ENCODE assay signal across 1 cellular context in the genomic region with DNA sequence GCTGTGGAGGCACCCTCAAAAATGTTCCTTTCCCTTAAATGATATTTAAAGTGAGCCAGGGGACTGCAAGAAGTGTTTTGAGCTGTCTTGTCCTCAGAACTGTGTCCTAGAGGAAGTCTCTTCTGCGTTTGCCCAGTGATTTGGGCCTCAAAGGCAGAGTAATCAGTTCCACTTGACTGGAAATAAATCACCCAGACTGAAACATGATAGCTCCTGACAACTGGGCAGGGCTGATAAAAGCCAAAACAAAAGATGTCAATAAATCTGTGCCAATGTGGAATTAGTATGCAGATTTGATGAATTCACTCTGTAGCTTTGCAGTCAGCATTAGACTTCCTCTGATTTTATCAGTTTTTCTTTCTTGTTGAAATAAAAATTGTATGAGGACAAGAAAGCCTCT.
TF ChIP-seq lines count a peak whose summit lies in the region.

No MANE protein-coding gene starts in this region.

TF ChIP-seq in SK-N-SH treated with all-trans-retinoic acid at 6 μM for 48 hours, 23 proteins besides CTCF, POLR2A, EP300 and RAD21 (continued from another document):
- TF ChIP-seq, protein P1, sequence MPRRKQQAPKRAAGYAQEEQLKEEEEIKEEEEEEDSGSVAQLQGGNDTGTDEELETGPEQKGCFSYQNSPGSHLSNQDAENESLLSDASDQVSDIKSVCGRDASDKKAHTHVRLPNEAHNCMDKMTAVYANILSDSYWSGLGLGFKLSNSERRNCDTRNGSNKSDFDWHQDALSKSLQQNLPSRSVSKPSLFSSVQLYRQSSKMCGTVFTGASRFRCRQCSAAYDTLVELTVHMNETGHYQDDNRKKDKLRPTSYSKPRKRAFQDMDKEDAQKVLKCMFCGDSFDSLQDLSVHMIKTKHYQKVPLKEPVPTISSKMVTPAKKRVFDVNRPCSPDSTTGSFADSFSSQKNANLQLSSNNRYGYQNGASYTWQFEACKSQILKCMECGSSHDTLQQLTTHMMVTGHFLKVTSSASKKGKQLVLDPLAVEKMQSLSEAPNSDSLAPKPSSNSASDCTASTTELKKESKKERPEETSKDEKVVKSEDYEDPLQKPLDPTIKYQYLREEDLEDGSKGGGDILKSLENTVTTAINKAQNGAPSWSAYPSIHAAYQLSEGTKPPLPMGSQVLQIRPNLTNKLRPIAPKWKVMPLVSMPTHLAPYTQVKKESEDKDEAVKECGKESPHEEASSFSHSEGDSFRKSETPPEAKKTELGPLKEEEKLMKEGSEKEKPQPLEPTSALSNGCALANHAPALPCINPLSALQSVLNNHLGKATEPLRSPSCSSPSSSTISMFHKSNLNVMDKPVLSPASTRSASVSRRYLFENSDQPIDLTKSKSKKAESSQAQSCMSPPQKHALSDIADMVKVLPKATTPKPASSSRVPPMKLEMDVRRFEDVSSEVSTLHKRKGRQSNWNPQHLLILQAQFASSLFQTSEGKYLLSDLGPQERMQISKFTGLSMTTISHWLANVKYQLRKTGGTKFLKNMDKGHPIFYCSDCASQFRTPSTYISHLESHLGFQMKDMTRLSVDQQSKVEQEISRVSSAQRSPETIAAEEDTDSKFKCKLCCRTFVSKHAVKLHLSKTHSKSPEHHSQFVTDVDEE (CRISPR knock-in tag; IDR thresholded peaks at IDR 0.05) = no peak
- no peak for TF ChIP-seq GLIS3 (CRISPR knock-in tag; IDR thresholded peaks at IDR 0.05)
- TF ChIP-seq RARB (CRISPR knock-in tag; IDR thresholded peaks at IDR 0.05) = no peak
- TF ChIP-seq, protein P2, sequence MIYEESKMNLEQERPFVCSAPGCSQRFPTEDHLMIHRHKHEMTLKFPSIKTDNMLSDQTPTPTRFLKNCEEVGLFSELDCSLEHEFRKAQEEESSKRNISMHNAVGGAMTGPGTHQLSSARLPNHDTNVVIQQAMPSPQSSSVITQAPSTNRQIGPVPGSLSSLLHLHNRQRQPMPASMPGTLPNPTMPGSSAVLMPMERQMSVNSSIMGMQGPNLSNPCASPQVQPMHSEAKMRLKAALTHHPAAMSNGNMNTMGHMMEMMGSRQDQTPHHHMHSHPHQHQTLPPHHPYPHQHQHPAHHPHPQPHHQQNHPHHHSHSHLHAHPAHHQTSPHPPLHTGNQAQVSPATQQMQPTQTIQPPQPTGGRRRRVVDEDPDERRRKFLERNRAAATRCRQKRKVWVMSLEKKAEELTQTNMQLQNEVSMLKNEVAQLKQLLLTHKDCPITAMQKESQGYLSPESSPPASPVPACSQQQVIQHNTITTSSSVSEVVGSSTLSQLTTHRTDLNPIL (CRISPR knock-in tag; IDR thresholded peaks at IDR 0.05; ENCODE audit: low read depth) = no peak
- no peak for TF ChIP-seq PPARA (CRISPR knock-in tag; IDR thresholded peaks at IDR 0.05; ENCODE audit: borderline replicate concordance)
- no peak for TF ChIP-seq ZFP3 (CRISPR knock-in tag; IDR thresholded peaks at IDR 0.05)
- no peak for TF ChIP-seq ZC3H10 (CRISPR knock-in tag; IDR thresholded peaks at IDR 0.05)
- TF ChIP-seq ZNF70 (CRISPR knock-in tag; IDR thresholded peaks at IDR 0.05) = no peak
- no peak for TF ChIP-seq TCF4 (CRISPR knock-in tag; IDR thresholded peaks at IDR 0.05; ENCODE audit: borderline replicate concordance)
- TF ChIP-seq CSDC2 (CRISPR knock-in tag; IDR thresholded peaks at IDR 0.05) = no peak
